11 cellular contexts compared by ENCODE assay signal in genomic region chr1:111733996-111734369, GRCh38. TPM values are rescaled to one million over a fixed set of nuclear protein-coding genes. Genes with fewer than 3 reads are reported as not detected.
DNase-seq lines count a peak whose midpoint lies in the region; ATAC-seq and TF ChIP-seq lines count a peak whose summit lies in the region.
"Had no signal": no experiment of that assay in that cellular context is flagged by ENCODE, and none has a peak within 500 bp of the region (broad histone marks: within the 10 kb centered on the region; RNA-seq: fewer than 3 reads in every experiment).

No MANE protein-coding gene starts in this region.

- H3K27me3 ChIP-seq in heart left ventricle, result no peaks in the 10 kb centered on the region
- no peaks in the 10 kb centered on the region for H3K27me3 ChIP-seq in colonic mucosa
- peaks cover 3 to 12% of the 10 kb centered on the region in 2 donors for H3K27me3 ChIP-seq in naive thymus-derived CD4-positive, alpha-beta T cell (ENCODE audit: control insufficient read depth in 2 of 2, insufficient read depth in 2 of 2, low read length in 2 of 2)
- no peaks in the 10 kb centered on the region for H3K27me3 ChIP-seq in upper lobe of left lung

- WGBS in heart left ventricle, 4 donors, result 61 to 71% (median 66%) methylated on average over 7 of the region's 7 CpGs
- 58 to 63% methylated on average over 7 of the region's 7 CpGs for WGBS in upper lobe of left lung, 2 donors

- DNase-seq in heart left ventricle, result no peak
- no peak for DNase-seq in cardiac septum (ENCODE audit: low spot score)
- no peak for DNase-seq in colonic mucosa
- DNase-seq in naive thymus-derived CD4-positive, alpha-beta T cell, result peak in 1 of 9 donors; percentile 10
- DNase-seq in upper lobe of left lung, result peak in 1 of 2 donors; percentile 45
- no peak for DNase-seq in NCI-H1436 (lab: John Stamatoyannopoulos, UW)
- DNase-seq: MM.1S, NCI-H774 had no signal

- TF ChIP-seq POLR2A in heart left ventricle (IDR thresholded peaks at IDR 0.05) (no peak), upper lobe of left lung (IDR thresholded peaks at IDR 0.05) (no peak)

- TF ChIP-seq EP300 in upper lobe of left lung (IDR thresholded peaks at IDR 0.05), result no peak

- ATAC-seq in heart left ventricle (peak in 1 of 4 donors; percentile 2), upper lobe of left lung (ENCODE audit: low FRiP score in 2 of 2) (peak in 1 of 2 donors; percentile 54), HG03442 (IDR thresholded peaks at IDR 0.05; ENCODE audit: unreplicated experiment) (no peak), HG02885 (IDR thresholded peaks at IDR 0.05; ENCODE audit: poor library complexity, unreplicated experiment) (no peak)
- peak; percentile 33 for ATAC-seq in naive thymus-derived CD4-positive, alpha-beta T cell

- no peaks in the 10 kb centered on the region for H3K36me3 Mint-ChIP-seq in naive thymus-derived CD4-positive, alpha-beta T cell

- TF ChIP-seq CTCF in heart left ventricle (IDR thresholded peaks at IDR 0.05), result no peak
- no peak for TF ChIP-seq CTCF in colonic mucosa (IDR thresholded peaks at IDR 0.05)
- no peak for TF ChIP-seq CTCF in upper lobe of left lung (IDR thresholded peaks at IDR 0.05)

- peaks cover 6 to 20% (median 11%) of the 10 kb centered on the region in 7 donors for H3K4me1 Mint-ChIP-seq in naive thymus-derived CD4-positive, alpha-beta T cell

- H3K4me3 ChIP-seq in heart left ventricle, result peak overlapping the region in 2 of 12 donors; percentile 26 to 28
- H3K4me3 ChIP-seq in colonic mucosa, result no peak overlapping the region
- no peak overlapping the region for H3K4me3 ChIP-seq in naive thymus-derived CD4-positive, alpha-beta T cell (ENCODE audit: low read length)
- peak overlapping the region in 1 of 4 donors; percentile 8 for H3K4me3 ChIP-seq in upper lobe of left lung
- H3K4me3 ChIP-seq: mucosa of descending colon had no signal

- peaks cover 5 to 16% (median 10%) of the 10 kb centered on the region in 5 donors for H3K27me3 Mint-ChIP-seq in naive thymus-derived CD4-positive, alpha-beta T cell

- H3K27ac Mint-ChIP-seq in naive thymus-derived CD4-positive, alpha-beta T cell, result no peak overlapping the region

- H3K27ac ChIP-seq in heart left ventricle (peak overlapping the region; percentile 31 to 100 (median 78)), colonic mucosa (peak overlapping the region; percentile 29), upper lobe of left lung (peak overlapping the region; percentile 66 to 87 (median 79))
- no peak overlapping the region for H3K27ac ChIP-seq in naive thymus-derived CD4-positive, alpha-beta T cell (ENCODE audit: low read depth, low read length)

- no peak overlapping the region for H3K4me3 Mint-ChIP-seq in naive thymus-derived CD4-positive, alpha-beta T cell

- CTCF ChIA-PET in naive thymus-derived CD4-positive, alpha-beta T cell (lab: Charles Lee), result no interaction called here

- no peaks in the 10 kb centered on the region for H3K9me3 Mint-ChIP-seq in naive thymus-derived CD4-positive, alpha-beta T cell

- POLR2A ChIA-PET in naive thymus-derived CD4-positive, alpha-beta T cell (lab: Charles Lee), result no interaction called here

- H3K4me1 ChIP-seq in heart left ventricle, result peaks cover 23 to 95% (median 85%) of the 10 kb centered on the region in 12 donors
- H3K4me1 ChIP-seq in colonic mucosa, result peaks cover 5% of the 10 kb centered on the region
- peaks cover 8 to 10% of the 10 kb centered on the region in 2 donors for H3K4me1 ChIP-seq in naive thymus-derived CD4-positive, alpha-beta T cell (ENCODE audit: control insufficient read depth in 2 of 2, insufficient read depth in 2 of 2, low read length in 2 of 2)
- peaks cover 35 to 45% (median 38%) of the 10 kb centered on the region in 4 donors for H3K4me1 ChIP-seq in upper lobe of left lung

- intact Hi-C loops in heart left ventricle (cut with DNase I) (loop anchor here in 1 of 10 donors (2.0 kb wide), 1 partner anchor 13 kb away; no protein-coding TSS in a partner anchor), cardiac septum (cut with DNase I) (loop anchor here (1.0 kb wide), 1 partner anchor 21 kb away; the partner anchor contains the start of gene DDX20), colonic mucosa (cut with DNase I) (no loop called here)
- intact Hi-C loops in naive thymus-derived CD4-positive, alpha-beta T cell (cut with micrococcal nuclease), result no loop called here

- H3K9me3 ChIP-seq in heart left ventricle (no peaks in the 10 kb centered on the region), colonic mucosa (no peaks in the 10 kb centered on the region), upper lobe of left lung (no peaks in the 10 kb centered on the region)
- no peaks in the 10 kb centered on the region for H3K9me3 ChIP-seq in naive thymus-derived CD4-positive, alpha-beta T cell (ENCODE audit: control insufficient read depth in 2 of 3, low read length in 3 of 3)
- H3K9me3 ChIP-seq: mucosa of descending colon had no signal

- H3K9ac ChIP-seq in colonic mucosa (ENCODE audit: low read depth in 2 of 2, low read length in 2 of 2), result no peak overlapping the region

- H3K36me3 ChIP-seq in heart left ventricle (peaks cover 0 to 8% (median 4%) of the 10 kb centered on the region in 9 donors), colonic mucosa (no peaks in the 10 kb centered on the region), upper lobe of left lung (no peaks in the 10 kb centered on the region)
- H3K36me3 ChIP-seq in naive thymus-derived CD4-positive, alpha-beta T cell (ENCODE audit: control insufficient read depth in 2 of 3, insufficient read depth in 3 of 3, low read length in 3 of 3), result no peaks in the 10 kb centered on the region

RNA-seq across cellular contexts. Expression of gene INKA2, which starts 5.2 kb away (rescaled TPM):
- total RNA-seq in heart left ventricle (10 to 100 TPM; 10.1 to 33.2 (median 14.0) TPM), cardiac septum (13.7 TPM), colonic mucosa (1 to 10 TPM; 2.2 to 4.0 TPM), upper lobe of left lung (10 to 100 TPM in 1 of 6 donors, 1 to 10 TPM in 5; 4.5 to 11.5 (median 7.4) TPM)
- 10 to 100 TPM in 1 of 2 donors, 1 to 10 TPM in 1; 9.0 to 14.5 TPM for polyA plus RNA-seq in heart left ventricle
- 1 to 10 TPM in 2 of 5 experiments, under 1 TPM in 1, not detected in 2; 0.94 to 5.6 (median 2.3) TPM for total RNA-seq in naive thymus-derived CD4-positive, alpha-beta T cell
- polyA plus RNA-seq in naive thymus-derived CD4-positive, alpha-beta T cell, result not detected

RNA-seq across cellular contexts. Expression of gene DDX20, which starts 21.7 kb away (rescaled TPM):
- total RNA-seq in heart left ventricle (10 to 100 TPM in 2 of 9 donors, 1 to 10 TPM in 7; 5.7 to 12.9 (median 7.4) TPM), cardiac septum (7.6 TPM), colonic mucosa (10 to 100 TPM in 1 of 2 donors, 1 to 10 TPM in 1; 9.6 to 11.5 TPM), upper lobe of left lung (10 to 100 TPM in 2 of 6 donors, 1 to 10 TPM in 4; 7.9 to 18.5 (median 9.2) TPM)
- polyA plus RNA-seq in heart left ventricle, result 1 to 10 TPM; 2.9 to 7.3 TPM
- total RNA-seq in naive thymus-derived CD4-positive, alpha-beta T cell, result 10 to 100 TPM; 12.7 to 27.0 (median 18.7) TPM
- 10 to 100 TPM; 11.6 to 20.7 TPM for polyA plus RNA-seq in naive thymus-derived CD4-positive, alpha-beta T cell
